ENCODE assay signal across 21 cellular contexts in genomic region chr14:76371066-76371465, GRCh38. TPM values are rescaled to one million over a fixed set of nuclear protein-coding genes. Genes with fewer than 3 reads are reported as not detected.
A peak's percentile ranks its signal among the peaks of the same experiment; 100 is the strongest.
DNase-seq lines count a peak whose midpoint lies in the region; ATAC-seq and TF ChIP-seq lines count a peak whose summit lies in the region.
"Had no signal": no experiment of that assay in that cellular context is flagged by ENCODE, and none has a peak within 500 bp of the region (broad histone marks: within the 10 kb centered on the region; RNA-seq: fewer than 3 reads in every experiment).

No MANE protein-coding gene starts in this region.

- WGBS in suprapubic skin = 80% methylated on average over 7 of the region's 7 CpGs

- H3K9me3 ChIP-seq in BE2C (no peaks in the 10 kb centered on the region), suprapubic skin (no peaks in the 10 kb centered on the region)
- H3K9me3 ChIP-seq: A549, Caco-2, HAP-1 had no signal

- DNase-seq in BE2C (peak; percentile 54), NCI-H1417 (lab: John Stamatoyannopoulos, UW) (peak in 2 of 3 experiments; percentile 61 to 91), NCI-H146 treated with DMSO at 0.1 percent for 48 hours (lab: John Stamatoyannopoulos, UW; ENCODE audit: unreplicated experiment) (peak; percentile 65), NCI-H748 treated with DMSO at 0.1 percent for 48 hours (lab: John Stamatoyannopoulos, UW) (peak; percentile 79), MV-4-11 (lab: John Stamatoyannopoulos, UW) (no peak), suprapubic skin (ENCODE audit: low spot score in 2 of 2) (no peak), islet precursor cell (no peak)
- DNase-seq: 8988T; ACHN; AML-193; C1 segment of cervical spinal cord; Caco-2; CD4-positive, alpha-beta memory T cell; DMS153; DND-41; GOT3; HFFc6 had no signal

- peaks cover 62% of the 10 kb centered on the region for H3K27me3 ChIP-seq in BE2C
- H3K27me3 ChIP-seq in suprapubic skin = peaks cover 45% of the 10 kb centered on the region

- no peak for ATAC-seq in GM18517 (IDR thresholded peaks at IDR 0.05; ENCODE audit: unreplicated experiment)
- ATAC-seq: A549 had no signal

- H3K36me3 ChIP-seq in BE2C (no peaks in the 10 kb centered on the region), suprapubic skin (no peaks in the 10 kb centered on the region)
- H3K36me3 ChIP-seq: HAP-1 had no signal

- no peak for TF ChIP-seq POLR2A in suprapubic skin (IDR thresholded peaks at IDR 0.05)

- H3K4me1 ChIP-seq in BE2C = peaks cover 7% of the 10 kb centered on the region
- H3K4me1 ChIP-seq in suprapubic skin = peaks cover 5% of the 10 kb centered on the region
- H3K4me1 ChIP-seq: A549, Caco-2, HAP-1 had no signal

- TF ChIP-seq CTCF in BE2C (IDR thresholded peaks at IDR 0.05; ENCODE audit: low read depth, low read length) = no peak
- TF ChIP-seq CTCF in suprapubic skin (IDR thresholded peaks at IDR 0.05) = no peak

- TF ChIP-seq EP300 in suprapubic skin (IDR thresholded peaks at IDR 0.05) = no peak

- no peak overlapping the region for H3K27ac ChIP-seq in suprapubic skin
- H3K27ac ChIP-seq: A549 had no signal

- H3K4me3 ChIP-seq in BE2C (ENCODE audit: low read depth, low read length) = no peak overlapping the region
- no peak overlapping the region for H3K4me3 ChIP-seq in suprapubic skin
- H3K4me3 ChIP-seq: A549, HAP-1 had no signal

RNA-seq across cellular contexts. Expression of gene ESRRB, which starts 4.9 kb away (rescaled TPM):
- 0.42 TPM for polyA plus RNA-seq in BE2C (2012; ENCODE audit: insufficient read depth, insufficient read length, low read depth)
- total RNA-seq in suprapubic skin = under 1 TPM in 1 of 4 donors, not detected in 3; 0.38 TPM
- total RNA-seq: Caco-2, HFFc6 had no signal
- polyA plus RNA-seq: BJ; CD4-positive, alpha-beta memory T cell had no signal

Comparison
In these comparisons a context has a peak if more than half of its experiments do, and no peak if none do; other contexts are left out.
1. DNase-seq: peak in BE2C (single experiment), NCI-H1417 (2 of 3), NCI-H146 treated with DMSO at 0.1 percent for 48 hours (single experiment) and NCI-H748 treated with DMSO at 0.1 percent for 48 hours (single experiment); none in MV-4-11 (single experiment), suprapubic skin (0 of 2) and islet precursor cell (single experiment).